In genomic region chr12:49088932-49089330, GRCh38 we compare ENCODE assay signal across 1 cellular context.
TF ChIP-seq lines count a peak whose summit lies in the region.

No MANE protein-coding gene starts in this region.

TF ChIP-seq in HepG2, 621 proteins besides CTCF, POLR2A, EP300 and RAD21:
- TF ChIP-seq MEIS1 (CRISPR knock-in tag; IDR thresholded peaks at IDR 0.05; ENCODE audit: borderline replicate concordance): no peak
- TF ChIP-seq JDP2 (CRISPR knock-in tag; IDR thresholded peaks at IDR 0.05; ENCODE audit: borderline replicate concordance): no peak
- no peak for TF ChIP-seq TCF7L2 (IDR thresholded peaks at IDR 0.05; ENCODE audit: low read depth, low read length)
- TF ChIP-seq ZNF850 (CRISPR knock-in tag; conservative IDR thresholded peaks at IDR 0.05): no peak
- TF ChIP-seq ZNF431 (CRISPR knock-in tag; IDR thresholded peaks at IDR 0.05; ENCODE audit: borderline replicate concordance, low read depth): no peak
